Comparison of ENCODE assay signal across 15 cellular contexts in the genomic region with DNA sequence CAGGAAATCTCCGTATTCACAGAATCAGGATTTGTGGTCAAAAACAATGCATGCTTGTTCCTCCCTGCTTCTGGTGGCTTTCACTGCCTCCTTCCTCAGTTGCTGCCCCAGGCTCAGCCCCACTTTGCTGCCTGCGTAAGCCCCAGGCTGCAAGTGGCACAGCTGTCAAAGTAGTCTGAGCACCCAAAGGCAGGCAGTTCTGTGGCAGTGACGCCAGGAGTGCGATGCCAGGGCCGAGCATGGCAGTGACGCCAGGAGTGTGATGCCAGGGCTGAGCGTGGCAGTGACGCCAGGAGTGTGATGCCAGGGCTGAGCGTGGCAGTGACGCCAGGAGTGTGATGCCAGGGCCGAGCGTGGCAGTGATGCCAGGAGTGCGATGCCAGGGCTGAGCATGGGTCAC.
A peak's percentile ranks its signal among the peaks of the same experiment; 100 is the strongest.
DNase-seq lines count a peak whose midpoint lies in the region; ATAC-seq and TF ChIP-seq lines count a peak whose summit lies in the region.
"Had no signal": no experiment of that assay in that cellular context is flagged by ENCODE, and none has a peak within 500 bp of the region (broad histone marks: within the 10 kb centered on the region; RNA-seq: fewer than 3 reads in every experiment).

No MANE protein-coding gene starts in this region.

- CTCF ChIA-PET in activated CD4-positive, alpha-beta T cell treated with anti-CD3 and anti-CD28 coated beads, Interleukin-2, amount 10 ng/mL, durations not matched to agents 7 days and 5 days (lab: Charles Lee): interaction anchor here (0.9 to 9.4 kb wide), 3 partner anchors 10 to 55 kb away, joined by 3 to 93 read pairs (median 8); no protein-coding TSS in a partner anchor

- peak overlapping the region; percentile 91 for H3K27ac Mint-ChIP-seq in activated CD4-positive, alpha-beta T cell treated with anti-CD3 and anti-CD28 coated beads, Interleukin-2, amount 10 ng/mL, durations not matched to agents 7 days and 5 days
- H3K27ac Mint-ChIP-seq in activated naive CD8-positive, alpha-beta T cell: peak overlapping the region; percentile 94
- peak overlapping the region; percentile 96 to 100 (median 98) for H3K27ac Mint-ChIP-seq in naive thymus-derived CD8-positive, alpha-beta T cell
- H3K27ac Mint-ChIP-seq: mesothelial cell of epicardium had no signal

- peaks cover 50% of the 10 kb centered on the region for H3K36me3 Mint-ChIP-seq in activated CD4-positive, alpha-beta T cell treated with anti-CD3 and anti-CD28 coated beads, Interleukin-2, amount 10 ng/mL, durations not matched to agents 7 days and 5 days (ENCODE audit: low read depth)
- peaks cover 10% of the 10 kb centered on the region for H3K36me3 Mint-ChIP-seq in activated naive CD8-positive, alpha-beta T cell
- H3K36me3 Mint-ChIP-seq in naive thymus-derived CD8-positive, alpha-beta T cell: peaks cover 4 to 16% (median 7%) of the 10 kb centered on the region in 3 donors

- intact Hi-C loops in body of pancreas (cut with DNase I): no loop called here

- no peaks in the 10 kb centered on the region for H3K9me3 Mint-ChIP-seq in activated CD4-positive, alpha-beta T cell treated with anti-CD3 and anti-CD28 coated beads, Interleukin-2, amount 10 ng/mL, durations not matched to agents 7 days and 5 days
- H3K9me3 Mint-ChIP-seq in activated naive CD8-positive, alpha-beta T cell (ENCODE audit: low read depth): no peaks in the 10 kb centered on the region
- H3K9me3 Mint-ChIP-seq in naive thymus-derived CD8-positive, alpha-beta T cell: no peaks in the 10 kb centered on the region
- H3K9me3 Mint-ChIP-seq: mesothelial cell of epicardium had no signal

- no peaks in the 10 kb centered on the region for H3K4me1 ChIP-seq in body of pancreas
- H3K4me1 ChIP-seq: gastrocnemius medialis had no signal

- H3K36me3 ChIP-seq in body of pancreas (replicated peaks in 1 of 2; ENCODE audit: insufficient read depth in 1 of 2, low read depth in 2 of 2): peaks cover 0 to 4% of the 10 kb centered on the region in 2 donors

- TF ChIP-seq CTCF in body of pancreas (IDR thresholded peaks at IDR 0.05): no peak
- TF ChIP-seq CTCF in omental fat pad (IDR thresholded peaks at IDR 0.05): no peak

- ATAC-seq in naive thymus-derived CD8-positive, alpha-beta T cell: peak; percentile 48 to 76
- no peak for ATAC-seq in GM18520 (IDR thresholded peaks at IDR 0.05; ENCODE audit: unreplicated experiment)
- ATAC-seq in body of pancreas: no peak
- no peak for ATAC-seq in omental fat pad (ENCODE audit: low FRiP score)
- ATAC-seq: gastrocnemius medialis had no signal

- TF ChIP-seq POLR2A in body of pancreas (IDR thresholded peaks at IDR 0.05): no peak

- peak overlapping the region; percentile 42 for H3K4me3 Mint-ChIP-seq in activated CD4-positive, alpha-beta T cell treated with anti-CD3 and anti-CD28 coated beads, Interleukin-2, amount 10 ng/mL, durations not matched to agents 7 days and 5 days
- H3K4me3 Mint-ChIP-seq in activated naive CD8-positive, alpha-beta T cell: peak overlapping the region; percentile 27
- peak overlapping the region in 7 of 10 donors; percentile 52 to 84 (median 75) for H3K4me3 Mint-ChIP-seq in naive thymus-derived CD8-positive, alpha-beta T cell
- H3K4me3 Mint-ChIP-seq: mesothelial cell of epicardium had no signal

- H3K27me3 Mint-ChIP-seq in activated CD4-positive, alpha-beta T cell treated with anti-CD3 and anti-CD28 coated beads, Interleukin-2, amount 10 ng/mL, durations not matched to agents 7 days and 5 days: no peaks in the 10 kb centered on the region
- H3K27me3 Mint-ChIP-seq in activated naive CD8-positive, alpha-beta T cell: no peaks in the 10 kb centered on the region
- no peaks in the 10 kb centered on the region for H3K27me3 Mint-ChIP-seq in naive thymus-derived CD8-positive, alpha-beta T cell

- POLR2A ChIA-PET in activated CD4-positive, alpha-beta T cell treated with anti-CD3 and anti-CD28 coated beads, Interleukin-2, amount 10 ng/mL, durations not matched to agents 7 days and 5 days (lab: Charles Lee): no interaction called here
- POLR2A ChIA-PET in naive thymus-derived CD8-positive, alpha-beta T cell (lab: Charles Lee): interaction anchor here (0.5 to 8.5 kb wide), 11 partner anchors 11 to 141 kb away, joined by 3 to 138 read pairs (median 16); no protein-coding TSS in a partner anchor

- no peaks in the 10 kb centered on the region for H3K27me3 ChIP-seq in body of pancreas
- H3K27me3 ChIP-seq: BLaER1 treated with 17β-estradiol and CSF1 and Interleukin-3, amounts not matched to agents 10 nM and 100 nM; gastrocnemius medialis had no signal

- DNase-seq in Kasumi-1 (lab: John Stamatoyannopoulos, UW) (peak; percentile 27 to 30), body of pancreas (no peak), omental fat pad (ENCODE audit: low spot score) (no peak)
- DNase-seq in activated CD4-positive, alpha-beta T cell treated with anti-CD3 and anti-CD28 coated beads, Interleukin-2, amount 10 ng/mL, durations not matched to agents 7 days and 5 days: peak; percentile 45
- DNase-seq in naive thymus-derived CD8-positive, alpha-beta T cell: peak in 8 of 10 donors; percentile 36 to 85 (median 79)
- DNase-seq: activated CD4-positive, CD25-positive, alpha-beta regulatory T cell treated with anti-CD3 and anti-CD28 coated beads, Interleukin-2, amount 50 U/mL, for 72 hours; DND-41; gastrocnemius medialis; HCEC 1CT; occipital lobe had no signal

- no peak overlapping the region for H3K27ac ChIP-seq in body of pancreas
- H3K27ac ChIP-seq: BLaER1 treated with 17β-estradiol and CSF1 and Interleukin-3, amounts not matched to agents 10 nM and 100 nM; gastrocnemius medialis had no signal

- H3K4me1 Mint-ChIP-seq in activated CD4-positive, alpha-beta T cell treated with anti-CD3 and anti-CD28 coated beads, Interleukin-2, amount 10 ng/mL, durations not matched to agents 7 days and 5 days: peaks cover 89% of the 10 kb centered on the region
- H3K4me1 Mint-ChIP-seq in activated naive CD8-positive, alpha-beta T cell (ENCODE audit: low read depth): peaks cover 91% of the 10 kb centered on the region
- H3K4me1 Mint-ChIP-seq in naive thymus-derived CD8-positive, alpha-beta T cell: peaks cover 51 to 97% (median 93%) of the 10 kb centered on the region in 4 donors
- H3K4me1 Mint-ChIP-seq: mesothelial cell of epicardium had no signal

- no peaks in the 10 kb centered on the region for H3K9me3 ChIP-seq in body of pancreas
- H3K9me3 ChIP-seq: BLaER1 treated with 17β-estradiol and CSF1 and Interleukin-3, amounts not matched to agents 10 nM and 100 nM; gastrocnemius medialis had no signal

- H3K4me3 ChIP-seq in body of pancreas: no peak overlapping the region
- H3K4me3 ChIP-seq: BLaER1 treated with 17β-estradiol and CSF1 and Interleukin-3, amounts not matched to agents 10 nM and 100 nM; gastrocnemius medialis; skin epidermis had no signal

- 88 to 91% methylated on average over 12 to 13 of the region's 13 CpGs for WGBS in body of pancreas, 2 donors

Comparison
In these comparisons a context has a peak if more than half of its experiments do, and no peak if none do; other contexts are left out.
1. DNase-seq: peak in Kasumi-1 (2 of 2), activated CD4-positive, alpha-beta T cell treated with anti-CD3 and anti-CD28 coated beads, Interleukin-2, amount 10 ng/mL, durations not matched to agents 7 days and 5 days (single experiment) and naive thymus-derived CD8-positive, alpha-beta T cell (8 of 10); none in body of pancreas (0 of 4) and omental fat pad (single experiment).
2. ATAC-seq: peak in naive thymus-derived CD8-positive, alpha-beta T cell (2 of 2); none in GM18520 (single experiment), body of pancreas (single experiment) and omental fat pad (single experiment).
3. Peak in every context shown above with its lines, with median percentiles within 50 percentile points of each other: H3K27ac Mint-ChIP-seq and H3K4me3 Mint-ChIP-seq.